31 cellular contexts compared by ENCODE assay signal in genomic region chr11:36282926-36283325, GRCh38.
"Had no signal": no experiment of that assay in that cellular context is flagged by ENCODE, and none has a peak within 500 bp of the region (broad histone marks: within the 10 kb centered on the region; RNA-seq: fewer than 3 reads in every experiment).

No MANE protein-coding gene starts in this region.

- FAIRE-seq: keratinocyte had no signal

- H3K9me3 ChIP-seq: left lung, lower lobe of right lung, neutrophil, ovary, right atrium auricular region, right lobe of liver, stomach, testis, thyroid gland, transverse colon, upper lobe of left lung, vagina had no signal

- H3K9ac ChIP-seq: neural progenitor cell had no signal

- H2AFZ ChIP-seq: neural progenitor cell had no signal

- ATAC-seq: left colon; left lung; lower lobe of right lung; natural killer cell; right lobe of liver; stimulated activated memory B cell treated with anti-CD40 and anti-IgM and Interleukin-4, amounts not matched to agents 10 μg/mL and 1 μg/mL and 100 μg/mL, for 72 hours had no signal

- H3K4me3 ChIP-seq: left lung, lower lobe of right lung, neural progenitor cell, ovary, right atrium auricular region, right lobe of liver, smooth muscle cell, stomach, testis, thyroid gland, transverse colon, upper lobe of left lung, vagina had no signal

- H3K27me3 Mint-ChIP-seq: naive B cell; progenitor cell of endocrine pancreas; stimulated activated memory B cell treated with anti-CD40 and anti-IgM and Interleukin-4, amounts not matched to agents 10 μg/mL and 1 μg/mL and 100 μg/mL, for 72 hours had no signal

- H3K27me3 ChIP-seq: left lung, neural progenitor cell, neutrophil, ovary, right atrium auricular region, right lobe of liver, stomach, testis, thyroid gland, transverse colon, upper lobe of left lung, vagina had no signal

- H3K4me1 ChIP-seq: testis had no signal

- H3K4me3 Mint-ChIP-seq: mesothelial cell of epicardium; natural killer cell; nephron progenitor cell; neural progenitor cell; stimulated activated memory B cell treated with anti-CD40 and anti-IgM and Interleukin-4, amounts not matched to agents 10 μg/mL and 1 μg/mL and 100 μg/mL, for 72 hours had no signal

- H3K36me3 ChIP-seq: neural progenitor cell, ovary, right atrium auricular region, thyroid gland had no signal

- H3K27ac ChIP-seq: left lung, lower lobe of right lung, neural progenitor cell, neutrophil, ovary, right atrium auricular region, right lobe of liver, stomach, testis, thyroid gland, transverse colon, upper lobe of left lung, vagina had no signal

- H3K4me2 ChIP-seq: neural progenitor cell, smooth muscle cell had no signal

- H3K27ac Mint-ChIP-seq: mesothelial cell of epicardium; natural killer cell; nephron progenitor cell; neural progenitor cell; progenitor cell of endocrine pancreas; stimulated activated memory B cell treated with anti-CD40 and anti-IgM and Interleukin-4, amounts not matched to agents 10 μg/mL and 1 μg/mL and 100 μg/mL, for 72 hours had no signal

- DNase-seq: hippocampal formation; left colon; left lung; lower lobe of right lung; mammary epithelial cell; mesendoderm; naive B cell; natural killer cell; nephron progenitor cell; occipital lobe; ovary; stimulated activated CD4-positive, alpha-beta T cell treated with anti-CD3 and anti-CD28 coated beads, Interleukin-1b, Interleukin-23, amount 100 ng/mL, for 48 hours; stimulated activated CD4-positive, alpha-beta T cell treated with anti-CD3 and anti-CD28 coated beads, Interleukin-2, amount 100 ng/mL, for 48 hours; stimulated activated CD4-positive, alpha-beta T cell treated with anti-CD3 and anti-CD28 coated beads, Interleukin-4, amount 100 ng/mL, for 4 hours; stimulated activated CD8-positive, alpha-beta memory T cell treated with anti-CD3 and anti-CD28 coated beads, Interleukin-4, amount 100 ng/mL, for 48 hours; stimulated activated naive CD4-positive, alpha-beta T cell treated with Interleukin-2 at 50 U/mL for 16 hours; stomach; testis; thyroid gland; transverse colon; upper lobe of left lung had no signal
